ENCODE assay signal across 8 cellular contexts in genomic region chr15:79184465-79184892, GRCh38.
A peak's percentile ranks its signal among the peaks of the same experiment; 100 is the strongest.
DNase-seq lines count a peak whose midpoint lies in the region; ATAC-seq and TF ChIP-seq lines count a peak whose summit lies in the region.

No MANE protein-coding gene starts in this region.

- in situ Hi-C loops in ACHN (cut with HindIII; ENCODE audit: low pct_ligation_motif_present, low pct_unique_long_range_greater_than_20kb, low sequenced_read_pairs) (no loop called here), GM13977 (cut with MboI; ENCODE audit: low pct_unique_long_range_greater_than_20kb, low sequenced_read_pairs, unreplicated experiment) (loop anchor here (10.0 kb wide), 2 partner anchors 160 to 270 kb away; no protein-coding TSS in a partner anchor)

- TF ChIP-seq CTCF in GM13977 (IDR thresholded peaks at IDR 0.05; ENCODE audit: extremely low read depth, insufficient read depth, missing control alignments) = peak; percentile 98

- DNase-seq in ACHN (peak; percentile 60), GM13977 (ENCODE audit: low spot score) (peak; percentile 79), NCI-H510A (lab: John Stamatoyannopoulos, UW) (peak; percentile 3), ecto neural progenitor cell (ENCODE audit: low spot score) (peak; percentile 82), medulla oblongata (ENCODE audit: extremely low spot score) (peak; percentile 89)
- DNase-seq in activated CD4-positive, alpha-beta T cell treated with anti-CD3 and anti-CD28 coated beads, Interleukin-2, amount 50 U/mL, for 48 hours = peak; percentile 71 to 78
- DNase-seq in stimulated activated CD8-positive, alpha-beta memory T cell treated with anti-CD3 and anti-CD28 coated beads, Interleukin-12 subunit alpha, Interleukin-12 subunit beta, amount 100 ng/mL, for 4 hours (ENCODE audit: low read depth) = peak; percentile 13

- ATAC-seq in HG03025 (IDR thresholded peaks at IDR 0.05; ENCODE audit: low FRiP score, unreplicated experiment) = no peak

Comparison
In these comparisons a context has a peak if more than half of its experiments do, and no peak if none do; other contexts are left out.
1. DNase-seq: peak in every context shown above with its lines; median percentile 89 in medulla oblongata; 82 in ecto neural progenitor cell; 79 in GM13977; 74 in activated CD4-positive, alpha-beta T cell treated with anti-CD3 and anti-CD28 coated beads, Interleukin-2, amount 50 U/mL, for 48 hours; 60 in ACHN; 13 in stimulated activated CD8-positive, alpha-beta memory T cell treated with anti-CD3 and anti-CD28 coated beads, Interleukin-12 subunit alpha, Interleukin-12 subunit beta, amount 100 ng/mL, for 4 hours; 3 in NCI-H510A.